Comparison of ENCODE assay signal across 14 cellular contexts in genomic region chr7:129741743-129742213, GRCh38.
A peak's percentile ranks its signal among the peaks of the same experiment; 100 is the strongest.
DNase-seq lines count a peak whose midpoint lies in the region; ATAC-seq and TF ChIP-seq lines count a peak whose summit lies in the region.
"Had no signal": no experiment of that assay in that cellular context is flagged by ENCODE, and none has a peak within 500 bp of the region (broad histone marks: within the 10 kb centered on the region; RNA-seq: fewer than 3 reads in every experiment).

No MANE protein-coding gene starts in this region.

- H3K4me1 ChIP-seq in GM23248 (ENCODE audit: insufficient read depth): no peaks in the 10 kb centered on the region
- H3K4me1 ChIP-seq: foreskin keratinocyte had no signal

- H3K27me3 Mint-ChIP-seq in T-helper 2 cell treated with Interferon-gamma antibody and Interleukin-4, amounts not matched to agents 5 μg/mL and 100 μg/mL, for 36 hours (ENCODE audit: low read depth): no peaks in the 10 kb centered on the region

- 73 to 79% methylated on average over 2 of the region's 2 CpGs for WGBS in GM23248 (ENCODE audit: low coverage in 1 of 2, low lambda C conversion rate in 2 of 2, missing lambda C conversion rate in 2 of 2), 2 experiments

- no peak for ATAC-seq in HG02870 (IDR thresholded peaks at IDR 0.05; ENCODE audit: unreplicated experiment)
- ATAC-seq: activated T-cell treated with anti-CD3 and anti-CD28 coated beads, Interleukin-2, amount 50 U/mL, for 4 hours; foreskin keratinocyte had no signal

- TF ChIP-seq POLR2A in NB4 (IDR thresholded peaks at IDR 0.05; ENCODE audit: extremely low read depth, insufficient read length): no peak

- no peaks in the 10 kb centered on the region for H3K27me3 ChIP-seq in GM23248 (replicated peaks; ENCODE audit: insufficient read depth)
- H3K27me3 ChIP-seq: BE2C, foreskin keratinocyte had no signal

- no peak overlapping the region for H3K9ac ChIP-seq in GM23248

- no peaks in the 10 kb centered on the region for H3K4me1 Mint-ChIP-seq in T-helper 2 cell treated with Interferon-gamma antibody and Interleukin-4, amounts not matched to agents 5 μg/mL and 100 μg/mL, for 36 hours (ENCODE audit: low read depth)

- H3K4me2 ChIP-seq in GM23248 (ENCODE audit: unreplicated experiment): no peak overlapping the region

- DNase-seq in NB4 (ENCODE audit: low read depth): peak; percentile 24
- DNase-seq in NCI-H510A treated with DMSO at 0.1 percent for 48 hours (lab: John Stamatoyannopoulos, UW): peak; percentile 85
- DNase-seq in fibroblast of gingiva (ENCODE audit: low read depth): peak; percentile 18
- no peak for DNase-seq in GM23248
- no peak for DNase-seq in AG08396 (ENCODE audit: low spot score)
- DNase-seq in T-helper 2 cell treated with Interferon-gamma antibody and Interleukin-4, amounts not matched to agents 5 μg/mL and 100 μg/mL, for 36 hours (ENCODE audit: low spot score): no peak
- DNase-seq: activated T-cell treated with anti-CD3 and anti-CD28 coated beads, Interleukin-2, amount 50 U/mL, for 4 hours; BE2C; foreskin keratinocyte; KG1; stimulated activated CD4-positive, alpha-beta T cell treated with anti-CD3 and anti-CD28 coated beads, Interleukin-1b, Interleukin-23, amount 100 ng/mL, for 48 hours had no signal

- no peaks in the 10 kb centered on the region for H4K20me1 ChIP-seq in GM23248 (ENCODE audit: insufficient read depth)

- no peaks in the 10 kb centered on the region for H3K79me2 ChIP-seq in GM23248 (ENCODE audit: insufficient read depth)

- H3K36me3 ChIP-seq in GM23248 (ENCODE audit: low read depth): peaks cover 5% of the 10 kb centered on the region; the same call in 1 of the 2 replicates
- H3K36me3 ChIP-seq: BE2C had no signal

- peaks cover 11% of the 10 kb centered on the region for H3K36me3 Mint-ChIP-seq in T-helper 2 cell treated with Interferon-gamma antibody and Interleukin-4, amounts not matched to agents 5 μg/mL and 100 μg/mL, for 36 hours (ENCODE audit: low read depth)

- H3K9me3 Mint-ChIP-seq in T-helper 2 cell treated with Interferon-gamma antibody and Interleukin-4, amounts not matched to agents 5 μg/mL and 100 μg/mL, for 36 hours: no peaks in the 10 kb centered on the region
- H3K9me3 Mint-ChIP-seq: activated T-cell treated with anti-CD3 and anti-CD28 coated beads, Interleukin-2, amount 50 U/mL, for 4 hours had no signal

- in situ Hi-C loops in GM23248 (cut with MboI): no loop called here

- no peaks in the 10 kb centered on the region for H3F3A ChIP-seq in GM23248 (ENCODE audit: insufficient read depth)

- no peaks in the 10 kb centered on the region for H3K9me2 ChIP-seq in GM23248 (ENCODE audit: insufficient read depth)

- H2AFZ ChIP-seq in GM23248: no peak overlapping the region

- peak overlapping the region; percentile 29; the same call in 1 of the 2 replicates for H3K27ac ChIP-seq in C4-2B
- H3K27ac ChIP-seq in GM23248: no peak overlapping the region
- H3K27ac ChIP-seq: foreskin keratinocyte, thoracic aorta had no signal

- H3K4me3 Mint-ChIP-seq in T-helper 2 cell treated with Interferon-gamma antibody and Interleukin-4, amounts not matched to agents 5 μg/mL and 100 μg/mL, for 36 hours: no peak overlapping the region
- H3K4me3 Mint-ChIP-seq: activated T-cell treated with anti-CD3 and anti-CD28 coated beads, Interleukin-2, amount 50 U/mL, for 4 hours had no signal

- H3K4me3 ChIP-seq in NB4 (ENCODE audit: low read depth, low read length) (no peak overlapping the region), GM23248 (no peak overlapping the region)
- H3K4me3 ChIP-seq: thoracic aorta had no signal

- TF ChIP-seq CTCF in C4-2B (conservative IDR thresholded peaks at IDR 0.05): no peak; the same call in 1 of the 2 replicates
- no peak for TF ChIP-seq CTCF in NB4 (IDR thresholded peaks at IDR 0.05; ENCODE audit: low read depth, low read length)

- no peak overlapping the region for H3K27ac Mint-ChIP-seq in T-helper 2 cell treated with Interferon-gamma antibody and Interleukin-4, amounts not matched to agents 5 μg/mL and 100 μg/mL, for 36 hours

- no peaks in the 10 kb centered on the region for H3K9me3 ChIP-seq in GM23248 (ENCODE audit: low read depth)
- H3K9me3 ChIP-seq: BE2C, thoracic aorta had no signal

Comparison
In these comparisons a context has a peak if more than half of its experiments do, and no peak if none do; other contexts are left out.
1. DNase-seq: peak in NB4 (single experiment), NCI-H510A treated with DMSO at 0.1 percent for 48 hours (single experiment) and fibroblast of gingiva (single experiment); none in GM23248 (single experiment), AG08396 (single experiment) and T-helper 2 cell treated with Interferon-gamma antibody and Interleukin-4, amounts not matched to agents 5 μg/mL and 100 μg/mL, for 36 hours (single experiment).